In genomic region chr4:122701965-122702364, GRCh38 we compare ENCODE assay signal across 18 cellular contexts. TPM values are rescaled to one million over a fixed set of nuclear protein-coding genes. Genes with fewer than 3 reads are reported as not detected.
DNase-seq lines count a peak whose midpoint lies in the region; ATAC-seq, FAIRE-seq and TF ChIP-seq lines count a peak whose summit lies in the region.
"Had no signal": no experiment of that assay in that cellular context is flagged by ENCODE, and none has a peak within 500 bp of the region (broad histone marks: within the 10 kb centered on the region; RNA-seq: fewer than 3 reads in every experiment).

No MANE protein-coding gene starts in this region.

- no peak overlapping the region for H3K27ac ChIP-seq in HepG2 (ENCODE audit: extremely low read length, insufficient read depth, low read length)
- H3K27ac ChIP-seq in right lobe of liver = no peak overlapping the region
- H3K27ac ChIP-seq in VCaP = peak overlapping the region; percentile 96
- H3K27ac ChIP-seq: GM23248, Peyer's patch had no signal

- H3K4me1 Mint-ChIP-seq in activated CD4-positive, alpha-beta memory T cell treated with anti-CD3 and anti-CD28 coated beads for 36 hours (ENCODE audit: low read depth) = peaks cover 56% of the 10 kb centered on the region
- H3K4me1 Mint-ChIP-seq in activated CD4-positive, alpha-beta memory T cell treated with anti-CD3 and anti-CD28 coated beads, Interleukin-2, amount 10 ng/mL, durations not matched to agents 7 days and 5 days = peaks cover 45% of the 10 kb centered on the region

- 0% methylated on average over 1 of the region's 1 CpG for WGBS in HepG2 (ENCODE audit: low lambda C conversion rate)
- WGBS in right lobe of liver (ENCODE audit: insufficient coverage, low coverage, low lambda C conversion rate, missing lambda C conversion rate) = 0% methylated on average over 1 of the region's 1 CpG

- H3K4me3 ChIP-seq in HepG2 (replicated peaks in 1 of 3; ENCODE audit: insufficient read depth in 1 of 3, low read depth in 2 of 3, low read length in 3 of 3) (no peak overlapping the region), right lobe of liver (no peak overlapping the region)
- H3K4me3 ChIP-seq: GM23248, Peyer's patch had no signal

- H3K9me3 ChIP-seq in HepG2 (ENCODE audit: low read length) = no peaks in the 10 kb centered on the region
- H3K9me3 ChIP-seq in right lobe of liver = no peaks in the 10 kb centered on the region
- H3K9me3 ChIP-seq: Peyer's patch had no signal

- H3K9ac ChIP-seq in HepG2 (ENCODE audit: insufficient read depth, low read depth, low read length) = no peak overlapping the region
- H3K9ac ChIP-seq: GM23248 had no signal

- TF ChIP-seq CTCF in HepG2 (CRISPR knock-in tag; IDR thresholded peaks at IDR 0.05) = no peak
- TF ChIP-seq CTCF in right lobe of liver (IDR thresholded peaks at IDR 0.05) = no peak
- no peak for TF ChIP-seq CTCF in VCaP (conservative IDR thresholded peaks at IDR 0.05)

- no TSS peak for BruUV-seq in HepG2 (replicated peaks; lab: Mats Ljungman, UMichigan)

- no peaks in the 10 kb centered on the region for H4K20me1 ChIP-seq in HepG2 (ENCODE audit: insufficient read depth, low read length)

- CTCF ChIA-PET in activated CD4-positive, alpha-beta memory T cell treated with anti-CD3 and anti-CD28 coated beads for 36 hours (lab: Charles Lee) = interaction anchor here (1.0 kb wide), 1 partner anchor 9 kb away, joined by 4 read pairs; no protein-coding TSS in a partner anchor
- CTCF ChIA-PET in activated CD4-positive, alpha-beta memory T cell treated with anti-CD3 and anti-CD28 coated beads, Interleukin-2, amount 10 ng/mL, durations not matched to agents 7 days and 5 days (lab: Charles Lee) = interaction anchor here (1.2 kb wide), 1 partner anchor 15 kb away, joined by 3 read pairs; no protein-coding TSS in a partner anchor
- CTCF ChIA-PET in HepG2 (lab: Yijun Ruan, JAX; ENCODE audit: low intra/inter-chr PET ratio, low total read pairs) = no interaction called here

- in situ Hi-C loops in HepG2 (cut with HindIII; ENCODE audit: extremely low pct_ligation_motif_present, low pct_unique_long_range_greater_than_20kb) = no loop called here

- no peak for FAIRE-seq in HepG2 (lab: Jason Lieb, UNC)
- FAIRE-seq: GM12891, GM18507 had no signal

- H3K79me2 ChIP-seq in HepG2 (ENCODE audit: insufficient read depth, low read length) = no peaks in the 10 kb centered on the region

- no peak for DNase-seq in activated CD4-positive, alpha-beta memory T cell treated with anti-CD3 and anti-CD28 coated beads for 36 hours
- DNase-seq in activated CD4-positive, alpha-beta memory T cell treated with anti-CD3 and anti-CD28 coated beads, Interleukin-2, amount 10 ng/mL, durations not matched to agents 7 days and 5 days = no peak
- DNase-seq in HepG2 (ENCODE audit: low spot score) (no peak), right lobe of liver (no peak), NCI-H2081 treated with DMSO at 0.1 percent for 48 hours (lab: John Stamatoyannopoulos, UW) (no peak)
- DNase-seq in activated CD8-positive, alpha-beta memory T cell treated with anti-CD3 and anti-CD28 coated beads, Interleukin-2, amount 50 U/mL, for 4 hours = no peak
- DNase-seq: COR-L47, GF-D8, GM23248, NCI-H1092, NCI-H510A treated with DMSO at 0.1 percent for 48 hours, Peyer's patch, SHP77 treated with DMSO at 0.1 percent for 48 hours had no signal

- H3K36me3 ChIP-seq in HepG2 (replicated peaks in 1 of 2; ENCODE audit: control insufficient read depth in 1 of 2, insufficient read depth in 2 of 2, low read length in 2 of 2) (no peaks in the 10 kb centered on the region), right lobe of liver (no peaks in the 10 kb centered on the region)
- H3K36me3 ChIP-seq: Peyer's patch had no signal

- POLR2A ChIA-PET in activated CD4-positive, alpha-beta memory T cell treated with anti-CD3 and anti-CD28 coated beads for 36 hours (lab: Charles Lee) = interaction anchor here (1.0 kb wide), 2 partner anchors 9 to 41 kb away, joined by 3 to 4 read pairs; no protein-coding TSS in a partner anchor
- POLR2A ChIA-PET in activated CD4-positive, alpha-beta memory T cell treated with anti-CD3 and anti-CD28 coated beads, Interleukin-2, amount 10 ng/mL, durations not matched to agents 7 days and 5 days (lab: Charles Lee) = interaction anchor here (0.7 kb wide), 1 partner anchor 11 kb away, joined by 3 read pairs; no protein-coding TSS in a partner anchor
- POLR2A ChIA-PET in HepG2 (lab: Yijun Ruan, JAX) = no interaction called here

- no peak for TF ChIP-seq EP300 in HepG2 (IDR thresholded peaks at IDR 0.05; ENCODE audit: low read depth in 2 of 2, low read length in 2 of 2)
- no peak for TF ChIP-seq EP300 in HepG2 (CRISPR knock-in tag; IDR thresholded peaks at IDR 0.05; ENCODE audit: borderline replicate concordance)

- H3K27me3 ChIP-seq in HepG2 (ENCODE audit: control insufficient read depth in 1 of 2, insufficient read depth in 2 of 2, low read length in 2 of 2) (no peaks in the 10 kb centered on the region), right lobe of liver (no peaks in the 10 kb centered on the region)
- H3K27me3 ChIP-seq: Peyer's patch had no signal

- TF ChIP-seq POLR2A in HepG2 (IDR thresholded peaks at IDR 0.05; ENCODE audit: insufficient read depth in 1 of 2, low read depth in 2 of 2, low read length in 2 of 2) = no peak
- TF ChIP-seq POLR2A in right lobe of liver (IDR thresholded peaks at IDR 0.05) = no peak

- H2AFZ ChIP-seq in HepG2 (ENCODE audit: low read length) = no peak overlapping the region
- H2AFZ ChIP-seq: GM23248 had no signal

- TF ChIP-seq RAD21 in HepG2 (CRISPR knock-in tag; IDR thresholded peaks at IDR 0.05) = no peak

- H3K4me3 Mint-ChIP-seq in activated CD4-positive, alpha-beta memory T cell treated with anti-CD3 and anti-CD28 coated beads for 36 hours = peak overlapping the region; percentile 77
- H3K4me3 Mint-ChIP-seq in activated CD4-positive, alpha-beta memory T cell treated with anti-CD3 and anti-CD28 coated beads, Interleukin-2, amount 10 ng/mL, durations not matched to agents 7 days and 5 days = no peak overlapping the region
- H3K4me3 Mint-ChIP-seq: IgD-negative memory B cell had no signal

- H3K4me1 ChIP-seq in HepG2 (ENCODE audit: insufficient read depth, low read length) = 0 out of 2 replicates have a peak, but pooled peaks cover 6% of the 10 kb centered on the region
- H3K4me1 ChIP-seq in right lobe of liver = no peaks in the 10 kb centered on the region
- H3K4me1 ChIP-seq: Peyer's patch had no signal

- H3K27ac Mint-ChIP-seq in activated CD4-positive, alpha-beta memory T cell treated with anti-CD3 and anti-CD28 coated beads for 36 hours = peak overlapping the region; percentile 92
- no peak overlapping the region for H3K27ac Mint-ChIP-seq in activated CD4-positive, alpha-beta memory T cell treated with anti-CD3 and anti-CD28 coated beads, Interleukin-2, amount 10 ng/mL, durations not matched to agents 7 days and 5 days
- H3K27ac Mint-ChIP-seq: IgD-negative memory B cell had no signal

- ATAC-seq in HepG2 (no peak; the same call in 2 of the 3 replicates), right lobe of liver (no peak)
- ATAC-seq: HCT116 had no signal

- H3K27me3 Mint-ChIP-seq in activated CD4-positive, alpha-beta memory T cell treated with anti-CD3 and anti-CD28 coated beads for 36 hours = peaks cover 2% of the 10 kb centered on the region
- H3K27me3 Mint-ChIP-seq in activated CD4-positive, alpha-beta memory T cell treated with anti-CD3 and anti-CD28 coated beads, Interleukin-2, amount 10 ng/mL, durations not matched to agents 7 days and 5 days = peaks cover 8% of the 10 kb centered on the region

- H3K36me3 Mint-ChIP-seq in activated CD4-positive, alpha-beta memory T cell treated with anti-CD3 and anti-CD28 coated beads for 36 hours = peaks cover 26% of the 10 kb centered on the region
- peaks cover 7% of the 10 kb centered on the region for H3K36me3 Mint-ChIP-seq in activated CD4-positive, alpha-beta memory T cell treated with anti-CD3 and anti-CD28 coated beads, Interleukin-2, amount 10 ng/mL, durations not matched to agents 7 days and 5 days (ENCODE audit: low read depth)
- H3K36me3 Mint-ChIP-seq: IgD-negative memory B cell had no signal

- H3K9me3 Mint-ChIP-seq in activated CD4-positive, alpha-beta memory T cell treated with anti-CD3 and anti-CD28 coated beads for 36 hours = no peaks in the 10 kb centered on the region
- no peaks in the 10 kb centered on the region for H3K9me3 Mint-ChIP-seq in activated CD4-positive, alpha-beta memory T cell treated with anti-CD3 and anti-CD28 coated beads, Interleukin-2, amount 10 ng/mL, durations not matched to agents 7 days and 5 days
- H3K9me3 Mint-ChIP-seq: IgD-negative memory B cell had no signal

- intact Hi-C loops in activated CD4-positive, alpha-beta memory T cell treated with anti-CD3 and anti-CD28 coated beads for 36 hours (cut with micrococcal nuclease) = loop anchor here (1.0 to 2.0 kb wide), 5 partner anchors 8 to 70 kb away; no protein-coding TSS in a partner anchor
- intact Hi-C loops in HepG2 (cut with micrococcal nuclease; ENCODE audit: unreplicated experiment) (no loop called here), right lobe of liver (cut with DNase I) (no loop called here)

- H3K4me2 ChIP-seq in HepG2 (ENCODE audit: low read depth, low read length) = no peak overlapping the region

RNA-seq across cellular contexts. Expression of gene BBS12, which starts 30.5 kb away (rescaled TPM):
- 1 to 10 TPM; 3.7 to 4.3 TPM for total RNA-seq in activated CD4-positive, alpha-beta memory T cell treated with anti-CD3 and anti-CD28 coated beads for 36 hours
- total RNA-seq in activated CD4-positive, alpha-beta memory T cell treated with anti-CD3 and anti-CD28 coated beads, Interleukin-2, amount 10 ng/mL, durations not matched to agents 7 days and 5 days = 1 to 10 TPM; 3.7 to 5.0 TPM
- total RNA-seq in HepG2 (2016; rRNA removed; fragmentation: Illumina TruSeq; extraction: Trizol) (1.7 and 2.1 TPM in 2 replicates), right lobe of liver (1 to 10 TPM in 1 of 6 experiments, under 1 TPM in 5; 0.25 to 1.1 (median 0.65) TPM)
- total RNA-seq in HepG2 (2016; cell fraction: cytosol; rRNA removed; fragmentation: Illumina TruSeq; extraction: Trizol; ENCODE audit: low read depth) = 0.18 and 0.20 TPM in 2 replicates
- total RNA-seq in HepG2 (2016; cell fraction: insoluble cytoplasmic fraction; rRNA removed; fragmentation: Illumina TruSeq; extraction: Trizol) = 1.5 and 2.4 TPM in 2 replicates
- total RNA-seq in HepG2 (2016; cell fraction: membrane; rRNA removed; fragmentation: Illumina TruSeq; extraction: Trizol) = 0.90 TPM in 2 replicates
- total RNA-seq in HepG2 (2016; cell fraction: nucleus; rRNA removed; fragmentation: Illumina TruSeq; extraction: Trizol) = 1.0 and 1.2 TPM in 2 replicates
- polyA plus RNA-seq in HepG2 (2011; rRNA removed) = 0.29 and 0.32 TPM in 2 replicates
- polyA plus RNA-seq in HepG2 (2011; cell fraction: cytosol; rRNA removed) = 0.17 and 0.35 TPM in 2 replicates
- polyA plus RNA-seq in HepG2 (2011; cell fraction: nucleus; rRNA removed) = 0.18 and 0.29 TPM in 2 replicates
- 1.0 and 1.5 TPM in 2 replicates for polyA plus RNA-seq in HepG2 (2012)
- 0.08 and 0.09 TPM in 2 replicates for polyA plus RNA-seq in HepG2 (2016; cell fraction: cytosol; fragmentation: Illumina TruSeq; extraction: Trizol; ENCODE audit: low read depth)
- polyA plus RNA-seq in HepG2 (2016; cell fraction: insoluble cytoplasmic fraction; fragmentation: Illumina TruSeq; extraction: Trizol; ENCODE audit: low read depth) = 1.3 and 1.6 TPM in 2 replicates
- polyA plus RNA-seq in HepG2 (2016; cell fraction: membrane; fragmentation: Illumina TruSeq; extraction: Trizol; ENCODE audit: low read depth) = 0.26 and 0.31 TPM in 2 replicates
- polyA plus RNA-seq in HepG2 (2016; cell fraction: nucleus; fragmentation: Illumina TruSeq; extraction: Trizol; ENCODE audit: insufficient read depth, low read depth) = 0.57 and 1.1 TPM in 2 replicates
- 0.24 and 0.77 TPM in 2 replicates for polyA minus RNA-seq in HepG2 (2011; rRNA and poly(A)+ RNA removed; ENCODE audit: low replicate concordance)
- polyA minus RNA-seq in HepG2 (2011; cell fraction: cytosol; rRNA and poly(A)+ RNA removed) = 0.79 and 0.89 TPM in 2 replicates
- 2.3 and 4.0 TPM in 2 replicates for polyA minus RNA-seq in HepG2 (2011; cell fraction: nucleus; rRNA and poly(A)+ RNA removed)
